ENCODE assay signal across 20 cellular contexts in genomic region chr1:67458663-67459062, GRCh38. TPM values are rescaled to one million over a fixed set of nuclear protein-coding genes. Genes with fewer than 3 reads are reported as not detected.
A peak's percentile ranks its signal among the peaks of the same experiment; 100 is the strongest.
DNase-seq lines count a peak whose midpoint lies in the region; ATAC-seq, FAIRE-seq and TF ChIP-seq lines count a peak whose summit lies in the region.
"Had no signal": no experiment of that assay in that cellular context is flagged by ENCODE, and none has a peak within 500 bp of the region (broad histone marks: within the 10 kb centered on the region; RNA-seq: fewer than 3 reads in every experiment).

No MANE protein-coding gene starts in this region.

- FAIRE-seq in H1 (lab: Jason Lieb, UNC) = peak; percentile 63
- FAIRE-seq: GM12878 had no signal

- no peaks in the 10 kb centered on the region for H3K79me1 ChIP-seq in H1 (ENCODE audit: low read depth, low read length)

- H3K27me3 ChIP-seq in HUES48 (ENCODE audit: control insufficient read depth, insufficient read depth, low read length) (no peaks in the 10 kb centered on the region), H1 (replicated peaks in 1 of 4; ENCODE audit: control insufficient read depth in 3 of 4, extremely low read depth in 1 of 4, insufficient read depth in 3 of 4, low read length in 3 of 4) (no peaks in the 10 kb centered on the region), foreskin keratinocyte (no peaks in the 10 kb centered on the region)
- H3K27me3 ChIP-seq: Peyer's patch had no signal

- H3K9me3 ChIP-seq in HUES48 (ENCODE audit: control insufficient read depth, insufficient read depth, low read length) = no peaks in the 10 kb centered on the region
- H3K9me3 ChIP-seq in H1 (ENCODE audit: insufficient read depth in 2 of 2, low read depth in 1 of 2, low read length in 1 of 2) = no peaks in the 10 kb centered on the region
- H3K9me3 ChIP-seq: Peyer's patch had no signal

- H3K4me1 Mint-ChIP-seq in type B pancreatic cell (ENCODE audit: unreplicated experiment) = peaks cover 5% of the 10 kb centered on the region
- H3K4me1 Mint-ChIP-seq: CD4-positive, CD25-positive, alpha-beta regulatory T cell had no signal

- POLR2A ChIA-PET in H1 (lab: Charles Lee; ENCODE audit: partially characterized antibody) = interaction anchor here (0.9 to 7.2 kb wide), 4 partner anchors 17 to 58 kb away, joined by 3 to 72 read pairs (median 4); partner anchors contain the start of gene SERBP1

- 0% methylated on average over 1 of the region's 1 CpG; no CpG with 5 or more reads in 1 of the 2 experiments for WGBS in H1 (ENCODE audit: extremely low coverage in 1 of 2, insufficient coverage in 1 of 2, insufficient read length in 1 of 2, insufficient replicate concordance in 2 of 2, low coverage in 1 of 2, low lambda C conversion rate in 2 of 2, missing lambda C conversion rate in 1 of 2), 2 experiments

- ATAC-seq in foreskin keratinocyte = no peak
- ATAC-seq: GM12878, SK-N-SH treated with all-trans-retinoic acid at 6 μM for 48 hours had no signal

- no peak overlapping the region for H2BK120ac ChIP-seq in H1 (replicated peaks; ENCODE audit: low read depth, low read length)

- H3K9me3 Mint-ChIP-seq in type B pancreatic cell = no peaks in the 10 kb centered on the region
- H3K9me3 Mint-ChIP-seq: CD4-positive, CD25-positive, alpha-beta regulatory T cell had no signal

- peak overlapping the region; percentile 91 for H3K27ac ChIP-seq in HUES48 (ENCODE audit: low read depth, low read length)
- H3K27ac ChIP-seq in H1 (ENCODE audit: low read depth, low read length) = no peak overlapping the region; the same call in 1 of the 2 replicates
- H3K27ac ChIP-seq in foreskin keratinocyte = no peak overlapping the region
- H3K27ac ChIP-seq: GM23248, KMS-11, Peyer's patch had no signal

- H4K8ac ChIP-seq in H1 (ENCODE audit: extremely low read depth, insufficient read depth, low read length) = no peak overlapping the region

- H3K14ac ChIP-seq in H1 (ENCODE audit: insufficient read length) = no peak overlapping the region

- no peaks in the 10 kb centered on the region for H3K36me3 ChIP-seq in HUES48 (ENCODE audit: control insufficient read depth, insufficient read depth, low read length)
- no peaks in the 10 kb centered on the region for H3K36me3 ChIP-seq in H1 (ENCODE audit: control insufficient read depth in 2 of 4, insufficient read depth in 4 of 4, low read length in 3 of 4)
- H3K36me3 ChIP-seq: Peyer's patch had no signal

- H3K4me3 ChIP-seq in HUES48 (ENCODE audit: low read depth, low read length) (peak overlapping the region; percentile 47), H1 (ENCODE audit: extremely low read depth in 1 of 4, insufficient read depth in 2 of 4, low read depth in 3 of 4, low read length in 4 of 4) (peak overlapping the region in 2 of 4 experiments; percentile 15 to 49; a peak in 3 of 8 replicates)
- H3K4me3 ChIP-seq: GM12878, GM23248, Peyer's patch had no signal

- H3K9ac ChIP-seq in HUES48 (ENCODE audit: low read depth, low read length) (no peak overlapping the region), H1 (replicated peaks in 1 of 4; ENCODE audit: extremely low read depth in 1 of 4, low read depth in 3 of 4, low read length in 3 of 4) (no peak overlapping the region)
- H3K9ac ChIP-seq: GM23248, KMS-11 had no signal

- H3K4me2 ChIP-seq in H1 (ENCODE audit: insufficient read depth in 1 of 2, low read depth in 2 of 2, low read length in 2 of 2) = peak overlapping the region; percentile 57 to 60
- H3K4me2 ChIP-seq: KMS-11 had no signal

- no peak overlapping the region for H3K18ac ChIP-seq in H1 (ENCODE audit: extremely low read depth, low read length)

- no peaks in the 10 kb centered on the region for H4K20me1 ChIP-seq in H1 (replicated peaks in 1 of 2; ENCODE audit: control insufficient read depth in 1 of 2, insufficient read depth in 2 of 2, low read length in 2 of 2)

- H3K4me3 Mint-ChIP-seq in type B pancreatic cell = no peak overlapping the region
- H3K4me3 Mint-ChIP-seq: CD4-positive, CD25-positive, alpha-beta regulatory T cell had no signal

- no peaks in the 10 kb centered on the region for H3K23me2 ChIP-seq in H1 (ENCODE audit: low read depth, low read length)

- CTCF ChIA-PET in H1 (lab: Charles Lee; ENCODE audit: partially characterized antibody) = interaction anchor here (1.1 to 1.4 kb wide), 3 partner anchors 13 to 42 kb away, joined by 3 to 5 read pairs (median 4); no protein-coding TSS in a partner anchor

- H3K79me2 ChIP-seq in H1 (ENCODE audit: control insufficient read depth in 1 of 2, insufficient read depth in 2 of 2, low read length in 2 of 2) = no peaks in the 10 kb centered on the region

- H2BK5ac ChIP-seq in H1 (ENCODE audit: low read depth, low read length) = no peak overlapping the region

- H3K36me3 Mint-ChIP-seq in type B pancreatic cell = no peaks in the 10 kb centered on the region
- H3K36me3 Mint-ChIP-seq: CD4-positive, CD25-positive, alpha-beta regulatory T cell had no signal

- peak overlapping the region; percentile 34 for H3K27ac Mint-ChIP-seq in type B pancreatic cell
- H3K27ac Mint-ChIP-seq: CD4-positive, CD25-positive, alpha-beta regulatory T cell had no signal

- no peak overlapping the region for H2BK15ac ChIP-seq in H1 (ENCODE audit: low read length)

- no peak overlapping the region for H4K91ac ChIP-seq in H1 (replicated peaks; ENCODE audit: insufficient read length, low read length)

- H2BK12ac ChIP-seq in H1 (ENCODE audit: low read depth, low read length) = no peak overlapping the region

- H3K56ac ChIP-seq in H1 (replicated peaks; ENCODE audit: insufficient read length, low read depth, low read length) = no peak overlapping the region

- peaks cover 54% of the 10 kb centered on the region for H3K4me1 ChIP-seq in HUES48 (ENCODE audit: control insufficient read depth, insufficient read depth, low read length)
- peaks cover 3 to 27% (median 22%) of the 10 kb centered on the region in 4 experiments; a peak in 6 of 7 replicates for H3K4me1 ChIP-seq in H1 (replicated peaks in 1 of 4; ENCODE audit: control insufficient read depth in 3 of 4, insufficient read depth in 4 of 4, low read length in 3 of 4)
- no peaks in the 10 kb centered on the region for H3K4me1 ChIP-seq in foreskin keratinocyte
- H3K4me1 ChIP-seq: Peyer's patch had no signal

- TF ChIP-seq EP300 in H1 (IDR thresholded peaks at IDR 0.05; ENCODE audit: borderline replicate concordance in 1 of 2, low read depth in 2 of 2, low read length in 2 of 2) = no peak

- H2BK20ac ChIP-seq in H1 (ENCODE audit: low read length) = no peak overlapping the region

- H4K5ac ChIP-seq in H1 (ENCODE audit: insufficient read length, low read depth, low read length) = no peak overlapping the region

- H2AK5ac ChIP-seq in H1 (ENCODE audit: low read depth, low read length) = no peak overlapping the region

- TF ChIP-seq CTCF in H1 (IDR thresholded peaks at IDR 0.05; ENCODE audit: control extremely low read depth in 1 of 3, insufficient read depth in 1 of 3, low read depth in 1 of 3, low read length in 3 of 3) (no peak), type B pancreatic cell (conservative IDR thresholded peaks at IDR 0.05) (no peak), foreskin keratinocyte (conservative IDR thresholded peaks at IDR 0.05) (no peak)

- no peak for DNase-seq in H1 (ENCODE audit: low read depth in 1 of 2, low spot score in 2 of 2)
- peak; percentile 48 for DNase-seq in iPS-NIHi7 (ENCODE audit: extremely low spot score)
- no peak for DNase-seq in type B pancreatic cell (ENCODE audit: extremely low spot score, unreplicated experiment)
- DNase-seq in activated effector memory CD4-positive, alpha-beta T cell treated with Interleukin-2 at 50 U/mL for 16 hours = no peak
- no peak for DNase-seq in UCSD-AML1 (lab: John Stamatoyannopoulos, UW; ENCODE audit: unreplicated experiment)
- no peak for DNase-seq in foreskin keratinocyte
- DNase-seq in kidney tubule cell (ENCODE audit: low spot score) = no peak
- DNase-seq: CD4-positive, CD25-positive, alpha-beta regulatory T cell; GM23248; MV-4-11; NCI-H1105 treated with DMSO at 0.1 percent for 48 hours; NCI-H2029 treated with DMSO at 0.1 percent for 48 hours; NCI-H2171; NCI-H524; NCI-H774; Peyer's patch had no signal

- no peak overlapping the region for H2AFZ ChIP-seq in H1 (ENCODE audit: low read length)
- H2AFZ ChIP-seq: GM23248 had no signal

- TF ChIP-seq POLR2A in H1 (IDR thresholded peaks at IDR 0.05; ENCODE audit: control extremely low read depth in 1 of 2, low read depth in 2 of 2, low read length in 2 of 2) = no peak

- H3K4ac ChIP-seq in H1 (replicated peaks; ENCODE audit: insufficient read length, low read depth, low read length) = no peak overlapping the region

- no peak overlapping the region for H3K23ac ChIP-seq in H1 (ENCODE audit: insufficient read length)

- no peak for TF ChIP-seq RAD21 in H1 (IDR thresholded peaks at IDR 0.05 in 1 of 2, conservative IDR thresholded peaks at IDR 0.05 in 1 of 2; ENCODE audit: low read depth in 2 of 2, low read length in 2 of 2)

- no peaks in the 10 kb centered on the region for H3K27me3 Mint-ChIP-seq in type B pancreatic cell

TF ChIP-seq in H1, 55 proteins besides CTCF, POLR2A, EP300 and RAD21 (continues in another document):
- TF ChIP-seq CBX8 (IDR thresholded peaks at IDR 0.05; ENCODE audit: borderline replicate concordance, low read depth, low read length) = no peak

RNA-seq across cellular contexts. Expression of gene SERBP1, which starts 28.5 kb away (rescaled TPM):
- 536 and 539 TPM in 2 replicates for total RNA-seq in H1 (2021; fragmentation: NEBNext Ultra II Directional; extraction: Animal tissue kit (Norgen Biotek cat#: 25700))
- 220 and 229 TPM in 2 replicates for polyA plus RNA-seq in H1 (2011; rRNA removed)
- 513 TPM for polyA plus RNA-seq in H1 (2011; cell fraction: cytosol; rRNA removed)
- polyA plus RNA-seq in H1 (2011; cell fraction: nucleus; rRNA removed) = 129 TPM
- 435 to 536 TPM (median 461 TPM) in 4 replicates for polyA plus RNA-seq in H1 (2012, experiment 1 of 2)
- 73.0 TPM for polyA plus RNA-seq in H1 (2012, experiment 2 of 2)
- 541 TPM for polyA plus RNA-seq in H1 (2013, experiment 1 of 2)
- 542 TPM for polyA plus RNA-seq in H1 (2013, experiment 2 of 2)
- 94.6 and 100 TPM in 2 replicates for polyA minus RNA-seq in H1 (2011; rRNA and poly(A)+ RNA removed)
- 229 TPM for polyA minus RNA-seq in H1 (2011; cell fraction: cytosol; rRNA and poly(A)+ RNA removed)
- 159 TPM for polyA minus RNA-seq in H1 (2011; cell fraction: nucleus; rRNA and poly(A)+ RNA removed)
- total RNA-seq in type B pancreatic cell (ENCODE audit: low replicate concordance) = 252 and 277 TPM in 2 replicates
- total RNA-seq in foreskin keratinocyte = 278 and 366 TPM in 2 replicates
- polyA plus RNA-seq in foreskin keratinocyte = 212 and 259 TPM in 2 replicates
